ENCODE assay signal across 8 cellular contexts in genomic region chr22:38981659-38982007, GRCh38. TPM values are rescaled to one million over a fixed set of nuclear protein-coding genes. Genes with fewer than 3 reads are reported as not detected.
DNase-seq lines count a peak whose midpoint lies in the region; ATAC-seq and TF ChIP-seq lines count a peak whose summit lies in the region.

No MANE protein-coding gene starts in this region.

- H3K9me3 ChIP-seq in right lobe of liver: no peaks in the 10 kb centered on the region
- H3K9me3 ChIP-seq in thoracic aorta: no peaks in the 10 kb centered on the region

- peak overlapping the region; percentile 95 for H3K4me3 Mint-ChIP-seq in T-helper 2 cell treated with Interferon-gamma antibody and Interleukin-4, amounts not matched to agents 5 μg/mL and 100 μg/mL, for 36 hours
- H3K4me3 Mint-ChIP-seq in activated T-cell treated with anti-CD3 and anti-CD28 coated beads, Interleukin-2, amount 50 U/mL, for 72 hours: peak overlapping the region; percentile 87 to 88

- H3K4me1 Mint-ChIP-seq in T-helper 2 cell treated with Interferon-gamma antibody and Interleukin-4, amounts not matched to agents 5 μg/mL and 100 μg/mL, for 36 hours (ENCODE audit: low read depth): peaks cover 35% of the 10 kb centered on the region
- peaks cover 58% of the 10 kb centered on the region for H3K4me1 Mint-ChIP-seq in activated T-cell treated with anti-CD3 and anti-CD28 coated beads, Interleukin-2, amount 50 U/mL, for 72 hours (ENCODE audit: low read depth)

- peaks cover 5% of the 10 kb centered on the region for H3K27me3 Mint-ChIP-seq in T-helper 2 cell treated with Interferon-gamma antibody and Interleukin-4, amounts not matched to agents 5 μg/mL and 100 μg/mL, for 36 hours (ENCODE audit: low read depth)
- no peaks in the 10 kb centered on the region for H3K27me3 Mint-ChIP-seq in activated T-cell treated with anti-CD3 and anti-CD28 coated beads, Interleukin-2, amount 50 U/mL, for 72 hours (ENCODE audit: low read depth)

- WGBS in right lobe of liver (ENCODE audit: insufficient coverage, low coverage, low lambda C conversion rate, missing lambda C conversion rate): 30% methylated on average over 1 of the region's 6 CpGs

- H3K27ac Mint-ChIP-seq in T-helper 2 cell treated with Interferon-gamma antibody and Interleukin-4, amounts not matched to agents 5 μg/mL and 100 μg/mL, for 36 hours: peak overlapping the region; percentile 98
- H3K27ac Mint-ChIP-seq in activated T-cell treated with anti-CD3 and anti-CD28 coated beads, Interleukin-2, amount 50 U/mL, for 72 hours: no peak overlapping the region

- H3K4me1 ChIP-seq in right lobe of liver (peaks cover 0 to 6% (median 0%) of the 10 kb centered on the region in 4 donors), thoracic aorta (ENCODE audit: control insufficient read depth in 1 of 2, low read depth in 2 of 2) (peaks cover 8 to 15% of the 10 kb centered on the region in 2 donors)

- no peaks in the 10 kb centered on the region for H3K36me3 ChIP-seq in right lobe of liver
- no peaks in the 10 kb centered on the region for H3K36me3 ChIP-seq in thoracic aorta

- peaks cover 13% of the 10 kb centered on the region for H3K9me3 Mint-ChIP-seq in T-helper 2 cell treated with Interferon-gamma antibody and Interleukin-4, amounts not matched to agents 5 μg/mL and 100 μg/mL, for 36 hours
- peaks cover 0 to 7% of the 10 kb centered on the region in 2 donors for H3K9me3 Mint-ChIP-seq in activated T-cell treated with anti-CD3 and anti-CD28 coated beads, Interleukin-2, amount 50 U/mL, for 72 hours

- no peak for TF ChIP-seq CTCF in right lobe of liver (IDR thresholded peaks at IDR 0.05)
- no peak for TF ChIP-seq CTCF in thoracic aorta (IDR thresholded peaks at IDR 0.05)

- ATAC-seq in activated T-cell treated with anti-CD3 and anti-CD28 coated beads, Interleukin-2, amount 50 U/mL, for 72 hours (replicated peaks in 1 of 2): peak in 1 of 2 donors; percentile 1
- ATAC-seq in right lobe of liver (peak; percentile 28 to 51 (median 42)), thoracic aorta (ENCODE audit: insufficient number of reproducible peaks, low FRiP score, low read depth) (no peak), HG03460 (IDR thresholded peaks at IDR 0.05; ENCODE audit: unreplicated experiment) (no peak)

- no peak for DNase-seq in T-helper 2 cell treated with Interferon-gamma antibody and Interleukin-4, amounts not matched to agents 5 μg/mL and 100 μg/mL, for 36 hours (ENCODE audit: low spot score)
- no peak for DNase-seq in T-helper 2 cell
- DNase-seq in activated T-cell treated with anti-CD3 and anti-CD28 coated beads, Interleukin-2, amount 50 U/mL, for 72 hours: no peak
- peak in 1 of 3 donors; percentile 52 for DNase-seq in right lobe of liver
- no peak for DNase-seq in thoracic aorta (ENCODE audit: low spot score)
- DNase-seq in NCI-H524 (lab: John Stamatoyannopoulos, UW): no peak
- no peak for DNase-seq in activated CD4-positive, alpha-beta T cell treated with anti-CD3 and anti-CD28 coated beads for 48 hours

- no peak for TF ChIP-seq POLR2A in right lobe of liver (IDR thresholded peaks at IDR 0.05)

- H3K27me3 ChIP-seq in right lobe of liver (no peaks in the 10 kb centered on the region), thoracic aorta (replicated peaks; ENCODE audit: insufficient read depth) (no peaks in the 10 kb centered on the region)

- intact Hi-C loops in right lobe of liver (cut with DNase I): no loop called here

- H3K4me3 ChIP-seq in right lobe of liver (peak overlapping the region in 2 of 3 donors; percentile 46 to 53), thoracic aorta (peak overlapping the region; percentile 80)

- peaks cover 22% of the 10 kb centered on the region for H3K36me3 Mint-ChIP-seq in T-helper 2 cell treated with Interferon-gamma antibody and Interleukin-4, amounts not matched to agents 5 μg/mL and 100 μg/mL, for 36 hours (ENCODE audit: low read depth)
- H3K36me3 Mint-ChIP-seq in activated T-cell treated with anti-CD3 and anti-CD28 coated beads, Interleukin-2, amount 50 U/mL, for 72 hours (ENCODE audit: insufficient read depth in 2 of 2): peaks cover 12 to 22% of the 10 kb centered on the region in 2 donors

- no peak overlapping the region for H3K27ac ChIP-seq in right lobe of liver
- peak overlapping the region in 1 of 2 donors; percentile 26 for H3K27ac ChIP-seq in thoracic aorta

RNA-seq across cellular contexts. Expression of gene APOBEC3B, which starts 0.5 kb away (rescaled TPM):
- 10 to 100 TPM; 27.1 to 44.7 TPM for total RNA-seq in activated T-cell treated with anti-CD3 and anti-CD28 coated beads, Interleukin-2, amount 50 U/mL, for 72 hours
- total RNA-seq in right lobe of liver (1 to 10 TPM in 4 of 6 experiments, under 1 TPM in 2; 0.61 to 1.6 (median 1.1) TPM), thoracic aorta (under 1 TPM in 1 of 2 donors, not detected in 1; 0.42 TPM)

RNA-seq across cellular contexts. Expression of gene APOBEC3A, which starts 24.2 kb away (rescaled TPM):
- total RNA-seq in activated T-cell treated with anti-CD3 and anti-CD28 coated beads, Interleukin-2, amount 50 U/mL, for 72 hours: under 1 TPM in 1 of 2 donors, not detected in 1; 0.37 TPM
- total RNA-seq in right lobe of liver (1 to 10 TPM in 3 of 6 experiments, under 1 TPM in 3; 0.73 to 2.8 (median 1.1) TPM), thoracic aorta (1 to 10 TPM in 1 of 2 donors, under 1 TPM in 1; 0.41 to 5.1 TPM)

RNA-seq across cellular contexts. Expression of gene APOBEC3C, which starts 32.4 kb away (rescaled TPM):
- 100 to 1,000 TPM; 143 to 147 TPM for total RNA-seq in activated T-cell treated with anti-CD3 and anti-CD28 coated beads, Interleukin-2, amount 50 U/mL, for 72 hours
- total RNA-seq in right lobe of liver: 1 to 10 TPM; 1.0 to 3.8 (median 2.1) TPM
- total RNA-seq in thoracic aorta: 10 to 100 TPM in 1 of 2 donors, 1 to 10 TPM in 1; 5.5 to 22.3 TPM

RNA-seq across cellular contexts. Expression of gene APOBEC3D, which starts 39.3 kb away (rescaled TPM):
- 10 to 100 TPM; 33.9 to 43.0 TPM for total RNA-seq in activated T-cell treated with anti-CD3 and anti-CD28 coated beads, Interleukin-2, amount 50 U/mL, for 72 hours
- 1 to 10 TPM in 1 of 6 experiments, under 1 TPM in 5; 0.35 to 1.0 (median 0.61) TPM for total RNA-seq in right lobe of liver
- total RNA-seq in thoracic aorta: 1 to 10 TPM; 1.4 to 1.8 TPM

RNA-seq across cellular contexts. Expression of gene APOBEC3F, which starts 59.0 kb away (rescaled TPM):
- 10 to 100 TPM; 44.8 to 49.0 TPM for total RNA-seq in activated T-cell treated with anti-CD3 and anti-CD28 coated beads, Interleukin-2, amount 50 U/mL, for 72 hours
- total RNA-seq in right lobe of liver (1 to 10 TPM; 2.0 to 6.6 (median 4.5) TPM), thoracic aorta (under 1 TPM; 0.49 to 0.95 TPM)

Comparison
In these comparisons a context has a peak if more than half of its experiments do, and no peak if none do; other contexts are left out.
1. ATAC-seq: peak in right lobe of liver (4 of 4); none in thoracic aorta (single experiment) and HG03460 (single experiment).
2. RNA of gene APOBEC3B, which starts 0.5 kb away (total RNA-seq): 27.1 to 44.7 TPM in activated T-cell treated with anti-CD3 and anti-CD28 coated beads, Interleukin-2, amount 50 U/mL, for 72 hours; 0.61 to 1.6 TPM in right lobe of liver and 0.42 TPM in thoracic aorta; every median in the first group is over 10 times any median in the second.
3. RNA of gene APOBEC3C, which starts 32.4 kb away (total RNA-seq): 143 to 147 TPM in activated T-cell treated with anti-CD3 and anti-CD28 coated beads, Interleukin-2, amount 50 U/mL, for 72 hours; 5.5 to 22.3 TPM in thoracic aorta and 1.0 to 3.8 TPM in right lobe of liver; every median in the first group is over 4 times any median in the second.